Comparison of ENCODE assay signal across 14 cellular contexts in the genomic region with DNA sequence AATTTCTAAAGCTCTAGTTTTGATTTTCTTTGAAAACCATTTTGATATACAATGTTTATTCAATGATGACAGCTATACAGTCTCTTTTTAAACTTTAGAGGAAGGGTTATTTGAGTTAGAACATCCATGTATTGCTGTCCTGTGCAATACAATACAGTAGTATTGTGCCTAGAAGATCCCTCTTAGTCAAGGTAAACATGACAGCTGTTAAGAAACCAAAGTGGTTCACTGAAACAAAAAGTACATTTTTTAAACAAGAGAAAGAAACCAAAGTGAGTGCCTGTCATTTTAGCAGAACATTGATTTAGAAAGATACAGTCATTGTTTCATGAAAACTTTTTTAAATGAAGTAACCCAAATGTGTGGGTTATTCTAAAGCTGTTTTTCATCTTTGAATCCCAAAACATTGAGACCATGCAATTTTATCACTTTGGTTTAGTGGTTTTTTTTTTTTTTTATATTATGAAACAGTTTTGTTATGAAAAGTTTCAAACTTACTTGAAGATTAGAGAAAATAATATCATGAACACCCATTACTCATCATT. TPM values are rescaled to one million over a fixed set of nuclear protein-coding genes. Genes with fewer than 3 reads are reported as not detected.
DNase-seq lines count a peak whose midpoint lies in the region; ATAC-seq and TF ChIP-seq lines count a peak whose summit lies in the region.
"Had no signal": no experiment of that assay in that cellular context is flagged by ENCODE, and none has a peak within 500 bp of the region (broad histone marks: within the 10 kb centered on the region; RNA-seq: fewer than 3 reads in every experiment).

No MANE protein-coding gene starts in this region.

- H3K27ac Mint-ChIP-seq in progenitor cell of endocrine pancreas, result no peak overlapping the region
- H3K27ac Mint-ChIP-seq: activated naive CD4-positive, alpha-beta T cell treated with anti-CD3 and anti-CD28 coated beads for 36 hours; GM23338 had no signal

- no peak overlapping the region for H3K4me3 ChIP-seq in GM12865 (ENCODE audit: low read depth, low read length)
- H3K4me3 ChIP-seq: cardiac muscle cell, GM23338 had no signal

- in situ Hi-C loops in GM13977 (cut with MboI; ENCODE audit: low pct_unique_long_range_greater_than_20kb, low sequenced_read_pairs, unreplicated experiment), result loop anchor here (25.0 kb wide), 1 partner anchor 820 kb away; no protein-coding TSS in a partner anchor

- no peak for TF ChIP-seq CTCF in GM12865 (IDR thresholded peaks at IDR 0.05; ENCODE audit: insufficient read depth, low read depth, low read length, missing control alignments)
- no peak for TF ChIP-seq CTCF in progenitor cell of endocrine pancreas (IDR thresholded peaks at IDR 0.05; ENCODE audit: unreplicated experiment)
- no peak for TF ChIP-seq CTCF in GM13977 (IDR thresholded peaks at IDR 0.05; ENCODE audit: extremely low read depth, insufficient read depth, missing control alignments)

- peaks cover 20% of the 10 kb centered on the region for H3K36me3 Mint-ChIP-seq in progenitor cell of endocrine pancreas (ENCODE audit: insufficient read depth)

- peak; percentile 47 for ATAC-seq in GM18909 (IDR thresholded peaks at IDR 0.05; ENCODE audit: poor library complexity, unreplicated experiment)
- ATAC-seq in HG02610 (IDR thresholded peaks at IDR 0.05; ENCODE audit: unreplicated experiment), result peak; percentile 65
- ATAC-seq in HG03520 (IDR thresholded peaks at IDR 0.05; ENCODE audit: unreplicated experiment), result peak; percentile 58
- ATAC-seq in HG03460 (IDR thresholded peaks at IDR 0.05; ENCODE audit: unreplicated experiment), result no peak
- ATAC-seq: GM23338 had no signal

- H3K9me3 Mint-ChIP-seq in progenitor cell of endocrine pancreas (ENCODE audit: low read depth), result no peaks in the 10 kb centered on the region
- H3K9me3 Mint-ChIP-seq: activated naive CD4-positive, alpha-beta T cell treated with anti-CD3 and anti-CD28 coated beads for 36 hours; GM23338 had no signal

- H3K4me1 Mint-ChIP-seq in progenitor cell of endocrine pancreas (ENCODE audit: low read depth), result peaks cover 17% of the 10 kb centered on the region
- H3K4me1 Mint-ChIP-seq: GM23338 had no signal

- no peaks in the 10 kb centered on the region for H3K27me3 Mint-ChIP-seq in progenitor cell of endocrine pancreas

- no peak overlapping the region for H3K4me3 Mint-ChIP-seq in progenitor cell of endocrine pancreas (ENCODE audit: low read depth)
- H3K4me3 Mint-ChIP-seq: activated naive CD4-positive, alpha-beta T cell treated with anti-CD3 and anti-CD28 coated beads for 36 hours; GM23338 had no signal

- DNase-seq in GM12865 (ENCODE audit: low read depth) (peak; percentile 15), progenitor cell of endocrine pancreas (ENCODE audit: low spot score, unreplicated experiment) (no peak), GM13977 (ENCODE audit: low spot score) (no peak), SW 1271 (lab: John Stamatoyannopoulos, UW) (no peak)
- DNase-seq: activated naive CD4-positive, alpha-beta T cell treated with anti-CD3 and anti-CD28 coated beads for 36 hours; GF-D8; NCI-H1092 treated with DMSO at 0.1 percent for 48 hours; substantia nigra had no signal

RNA-seq across cellular contexts. Expression of a gene that starts 15.5 kb away (rescaled TPM):
- 64.4 and 69.7 TPM in 2 replicates for total RNA-seq in progenitor cell of endocrine pancreas
